ENCODE assay signal across 21 cellular contexts in genomic region chr17:79597996-79598557, GRCh38. TPM values are rescaled to one million over a fixed set of nuclear protein-coding genes. Genes with fewer than 3 reads are reported as not detected.
DNase-seq lines count a peak whose midpoint lies in the region; ATAC-seq, FAIRE-seq and TF ChIP-seq lines count a peak whose summit lies in the region.
"Had no signal": no experiment of that assay in that cellular context is flagged by ENCODE, and none has a peak within 500 bp of the region (broad histone marks: within the 10 kb centered on the region; RNA-seq: fewer than 3 reads in every experiment).

No MANE protein-coding gene starts in this region.

- H4K91ac ChIP-seq in neuronal stem cell (ENCODE audit: low read depth, low read length, poor library complexity): no peak overlapping the region

- TF ChIP-seq POLR2A in K562 (conservative IDR thresholded peaks at IDR 0.05): no peak

- H4K20me1 ChIP-seq in BLaER1 treated with 17β-estradiol and CSF1 and Interleukin-3, amounts not matched to agents 10 nM and 100 nM: peaks cover 0 to 38% (median 3%) of the 10 kb centered on the region in 11 experiments; a peak in 8 of 22 replicates
- peaks cover 13% of the 10 kb centered on the region for H4K20me1 ChIP-seq in K562 (replicated peaks; ENCODE audit: control insufficient read depth, insufficient read depth, low read length)

- no peak for TF ChIP-seq EP300 in K562 (IDR thresholded peaks at IDR 0.05; ENCODE audit: low read length)

- H3K18ac ChIP-seq in neuronal stem cell (ENCODE audit: low read length): peak overlapping the region; percentile 32

- POLR2A ChIA-PET in HEK293 (lab: Yijun Ruan, JAX): no interaction called here
- POLR2A ChIA-PET in K562 (lab: Yijun Ruan, JAX): no interaction called here

- no peaks in the 10 kb centered on the region for H3K9me3 ChIP-seq in BLaER1 treated with 17β-estradiol and CSF1 and Interleukin-3, amounts not matched to agents 10 nM and 100 nM (replicated peaks in 1 of 11)
- no peaks in the 10 kb centered on the region for H3K9me3 ChIP-seq in HEK293 (ENCODE audit: control insufficient read depth, insufficient read depth, low read depth, low read length)
- no peaks in the 10 kb centered on the region for H3K9me3 ChIP-seq in K562 (replicated peaks; ENCODE audit: control insufficient read depth, insufficient read depth, low read depth, low read length)
- H3K9me3 ChIP-seq in neuronal stem cell (replicated peaks in 1 of 2; ENCODE audit: control insufficient read depth in 2 of 2, insufficient read depth in 1 of 2, low read depth in 1 of 2, low read length in 2 of 2): peaks cover 0 to 4% of the 10 kb centered on the region in 2 donors

- H3K27ac ChIP-seq in BLaER1 treated with 17β-estradiol and CSF1 and Interleukin-3, amounts not matched to agents 10 nM and 100 nM: no peak overlapping the region
- H3K27ac ChIP-seq in HEK293 (ENCODE audit: extremely low read depth, low read depth, low read length): no peak overlapping the region
- H3K27ac ChIP-seq in K562 (ENCODE audit: extremely low read depth, low read depth, low read length): no peak overlapping the region
- no peak overlapping the region for H3K27ac ChIP-seq in neuronal stem cell (replicated peaks; ENCODE audit: low read length)

- H3K14ac ChIP-seq in neuronal stem cell (ENCODE audit: low read length): no peak overlapping the region

- no peaks in the 10 kb centered on the region for H3K79me1 ChIP-seq in neuronal stem cell (ENCODE audit: low read depth, low read length)

- peak overlapping the region; percentile 14 for H2BK12ac ChIP-seq in neuronal stem cell (ENCODE audit: low read length)

- no peaks in the 10 kb centered on the region for H3K36me3 ChIP-seq in BLaER1 treated with 17β-estradiol and CSF1 and Interleukin-3, amounts not matched to agents 10 nM and 100 nM
- H3K36me3 ChIP-seq in HEK293 (ENCODE audit: control insufficient read depth in 2 of 2, insufficient read depth in 1 of 2, low read length in 2 of 2): no peaks in the 10 kb centered on the region
- H3K36me3 ChIP-seq in K562 (ENCODE audit: control insufficient read depth, insufficient read depth, low read length): no peaks in the 10 kb centered on the region
- H3K36me3 ChIP-seq in neuronal stem cell (replicated peaks in 1 of 2; ENCODE audit: control insufficient read depth in 2 of 2, insufficient read depth in 2 of 2, low read length in 2 of 2): no peaks in the 10 kb centered on the region

- no peak overlapping the region for H3K4ac ChIP-seq in neuronal stem cell (ENCODE audit: low read length)

- H3K23ac ChIP-seq in neuronal stem cell (ENCODE audit: low read depth, low read length, poor library complexity): peak overlapping the region; percentile 80

- H3K79me2 ChIP-seq in K562 (ENCODE audit: control insufficient read depth, insufficient read depth, low read length): no peaks in the 10 kb centered on the region

- no peak for ATAC-seq in K562
- no peak for ATAC-seq in GM18520 (IDR thresholded peaks at IDR 0.05; ENCODE audit: unreplicated experiment)
- ATAC-seq: Panc1 had no signal

- no peak overlapping the region for H4K8ac ChIP-seq in neuronal stem cell (ENCODE audit: low read depth, low read length)

- TF ChIP-seq RAD21 in K562 (CRISPR knock-in tag; conservative IDR thresholded peaks at IDR 0.05 in 1 of 2, IDR thresholded peaks at IDR 0.05 in 1 of 2): no peak

- H2AFZ ChIP-seq in K562 (ENCODE audit: low read depth, low read length) (no peak overlapping the region), neuronal stem cell (ENCODE audit: low read length) (no peak overlapping the region)

- no TSS peak for BruUV-seq in K562 (replicated peaks; lab: Mats Ljungman, UMichigan)

- FAIRE-seq in K562 (lab: Jason Lieb, UNC): no peak

- no peak overlapping the region for H3K9ac ChIP-seq in BLaER1 treated with 17β-estradiol and CSF1 and Interleukin-3, amounts not matched to agents 10 nM and 100 nM
- no peak overlapping the region for H3K9ac ChIP-seq in K562 (ENCODE audit: insufficient read depth in 1 of 2, low read depth in 2 of 2, low read length in 2 of 2)
- no peak overlapping the region for H3K9ac ChIP-seq in neuronal stem cell (ENCODE audit: low read depth, low read length, poor library complexity)

- H2BK5ac ChIP-seq in neuronal stem cell (ENCODE audit: low read length): no peak overlapping the region

- in situ Hi-C loops in K562 (cut with MboI): no loop called here

- DNase-seq in K562 (ENCODE audit: extremely low read depth in 1 of 4, low spot score in 3 of 4): no peak
- no peak for DNase-seq in neuronal stem cell (ENCODE audit: low spot score)
- DNase-seq in NCI-H1694 (lab: John Stamatoyannopoulos, UW): no peak
- DNase-seq in SW 1271 (lab: John Stamatoyannopoulos, UW): no peak
- no peak for DNase-seq in NCI-H2081 (lab: John Stamatoyannopoulos, UW)
- DNase-seq: CD4-positive, CD25-positive, alpha-beta regulatory T cell; DMS79; GOT3; NCI-H1092; NCI-H1436; NCI-H1930; NCI-H226; NCI-H510A treated with DMSO at 0.1 percent for 48 hours; NCI-H748 treated with DMSO at 0.1 percent for 48 hours; T-helper 1 cell had no signal

- H2AK5ac ChIP-seq in neuronal stem cell (ENCODE audit: low read depth, low read length): peak overlapping the region; percentile 37

- peaks cover 14 to 59% (median 43%) of the 10 kb centered on the region in 10 experiments for H3K4me1 ChIP-seq in BLaER1 treated with 17β-estradiol and CSF1 and Interleukin-3, amounts not matched to agents 10 nM and 100 nM
- H3K4me1 ChIP-seq in HEK293 (ENCODE audit: control insufficient read depth, insufficient read depth, low read length) (no peaks in the 10 kb centered on the region), K562 (replicated peaks in 1 of 2; ENCODE audit: control insufficient read depth in 2 of 2, insufficient read depth in 2 of 2, low read length in 2 of 2) (no peaks in the 10 kb centered on the region), neuronal stem cell (ENCODE audit: control insufficient read depth in 2 of 2, insufficient read depth in 1 of 2, low read depth in 1 of 2, low read length in 2 of 2) (peaks cover 0 to 17% of the 10 kb centered on the region in 2 donors)

- H3K4me2 ChIP-seq in BLaER1 treated with 17β-estradiol and CSF1 and Interleukin-3, amounts not matched to agents 10 nM and 100 nM: peak overlapping the region in 6 of 11 experiments; percentile 16 to 51 (median 27); a peak in 9 of 22 replicates
- H3K4me2 ChIP-seq in K562 (ENCODE audit: insufficient read depth, low read length): no peak overlapping the region
- H3K4me2 ChIP-seq in neuronal stem cell (ENCODE audit: insufficient read depth, low read length, poor library complexity, severe bottlenecking): no peak overlapping the region

- no peak overlapping the region for H2BK120ac ChIP-seq in neuronal stem cell (ENCODE audit: low read depth, low read length)

- CTCF ChIA-PET in HEK293 (lab: Yijun Ruan, JAX) (no interaction called here), K562 (lab: Yijun Ruan, JAX; ENCODE audit: low intra/inter-chr PET ratio) (no interaction called here)

- intact Hi-C loops in K562 (cut with micrococcal nuclease): no loop called here

- TF ChIP-seq CTCF in HEK293 (tag by site-specific recombination; IDR thresholded peaks at IDR 0.05) (no peak), K562 (IDR thresholded peaks at IDR 0.05 in 2 of 3, conservative IDR thresholded peaks at IDR 0.05 in 1 of 3; ENCODE audit: insufficient read depth in 2 of 3, low read depth in 1 of 3, low read length in 3 of 3) (0 out of 6 replicates have a peak, but pooled peaks of 1 of the 3 experiments have one; percentile 4)

- no peaks in the 10 kb centered on the region for H3K9me1 ChIP-seq in K562 (ENCODE audit: control insufficient read depth, insufficient read depth, low read length)

- 0% methylated on average over 12 of the region's 12 CpGs for WGBS in K562 (ENCODE audit: insufficient coverage, low coverage, missing lambda C conversion rate)
- no CpG with 5 or more reads among the region's 12 CpGs for WGBS in neuronal stem cell (ENCODE audit: extremely low coverage in 2 of 2, insufficient read length in 2 of 2, insufficient replicate concordance in 1 of 2), 2 donors

- no peak overlapping the region for H3K4me3 ChIP-seq in BLaER1 treated with 17β-estradiol and CSF1 and Interleukin-3, amounts not matched to agents 10 nM and 100 nM
- no peak overlapping the region for H3K4me3 ChIP-seq in HEK293 (ENCODE audit: low read depth, low read length)
- H3K4me3 ChIP-seq in K562: no peak overlapping the region
- no peak overlapping the region for H3K4me3 ChIP-seq in neuronal stem cell (ENCODE audit: low read length in 2 of 2)

- no peak overlapping the region for H2BK15ac ChIP-seq in neuronal stem cell (ENCODE audit: low read length)

- H3K27me3 ChIP-seq in BLaER1 treated with 17β-estradiol and CSF1 and Interleukin-3, amounts not matched to agents 10 nM and 100 nM: peaks cover 13 to 40% (median 29%) of the 10 kb centered on the region in 11 experiments
- H3K27me3 ChIP-seq in K562 (ENCODE audit: control insufficient read depth in 2 of 2, insufficient read depth in 2 of 2, low read length in 2 of 2) (peaks cover 6 to 73% of the 10 kb centered on the region in 2 experiments), neuronal stem cell (ENCODE audit: control insufficient read depth in 3 of 3, insufficient read depth in 3 of 3, low read depth in 1 of 3, low read length in 3 of 3) (peaks cover 0 to 74% (median 0%) of the 10 kb centered on the region in 3 experiments)

TF ChIP-seq in HEK293, 187 proteins besides CTCF, POLR2A, EP300 and RAD21 (continues in another document):
- TF ChIP-seq SCRT1 (tag by site-specific recombination; IDR thresholded peaks at IDR 0.05; ENCODE audit: borderline replicate concordance): peak; percentile 85

RNA-seq across cellular contexts. Expression of gene RBFOX3, which starts 12.8 kb away (rescaled TPM):
- total RNA-seq in K562 (2011; cell fraction: chromatin; rRNA removed; ENCODE audit: low replicate concordance): not detected in 2 replicates
- total RNA-seq in K562 (2011; cell fraction: nucleolus; rRNA removed): not detected in 2 replicates
- not detected in 2 replicates for total RNA-seq in K562 (2011; cell fraction: nucleoplasm; rRNA removed)
- total RNA-seq in K562 (2014; rRNA removed): not detected in 2 replicates
- total RNA-seq in K562 (2014; rRNA removed; fragmentation: Illumina TruSeq; extraction: Trizol): not detected in 2 replicates
- total RNA-seq in K562 (2015; rRNA removed; fragmentation: Illumina TruSeq; extraction: Trizol): not detected in 2 replicates
- total RNA-seq in K562 (2021): not detected in 2 replicates
- not detected in 2 replicates for polyA plus RNA-seq in K562 (2011; rRNA removed)
- not detected in 2 replicates for polyA plus RNA-seq in K562 (2011; cell fraction: cytosol; rRNA removed)
- not detected in 2 replicates for polyA plus RNA-seq in K562 (2011; cell fraction: nucleus; rRNA removed)
- polyA plus RNA-seq in K562 (2012): 0.09 and 0.25 TPM in 2 replicates
- not detected in 2 replicates for polyA plus RNA-seq in K562 (2014; fragmentation: Illumina TruSeq; extraction: Trizol)
- not detected for polyA plus RNA-seq in K562 (2014; fragmentation: Nextera tagmentation; extraction: Ambion mirVana)
- polyA plus RNA-seq in K562 (2014; rRNA removed): not detected in 2 replicates
- not detected in 2 replicates for polyA minus RNA-seq in K562 (2011; rRNA and poly(A)+ RNA removed)
- not detected in 2 replicates for polyA minus RNA-seq in K562 (2011; cell fraction: cytosol; rRNA and poly(A)+ RNA removed)
- polyA minus RNA-seq in K562 (2011; cell fraction: nucleus; rRNA and poly(A)+ RNA removed): not detected in 2 replicates
- 13.0 TPM for polyA plus RNA-seq in neuronal stem cell (2013, experiment 1 of 2)
- 12.5 TPM for polyA plus RNA-seq in neuronal stem cell (2013, experiment 2 of 2)
- total RNA-seq: A673; CD4-positive, CD25-positive, alpha-beta regulatory T cell; LHCN-M2 had no signal

Comparison
In these comparisons a context has a peak if more than half of its experiments do, and no peak if none do; other contexts are left out.
1. H3K4me2 ChIP-seq: peak in BLaER1 treated with 17β-estradiol and CSF1 and Interleukin-3, amounts not matched to agents 10 nM and 100 nM (6 of 11); none in K562 (single experiment) and neuronal stem cell (single experiment).